ENCODE assay signal across 8 cellular contexts in the genomic region with DNA sequence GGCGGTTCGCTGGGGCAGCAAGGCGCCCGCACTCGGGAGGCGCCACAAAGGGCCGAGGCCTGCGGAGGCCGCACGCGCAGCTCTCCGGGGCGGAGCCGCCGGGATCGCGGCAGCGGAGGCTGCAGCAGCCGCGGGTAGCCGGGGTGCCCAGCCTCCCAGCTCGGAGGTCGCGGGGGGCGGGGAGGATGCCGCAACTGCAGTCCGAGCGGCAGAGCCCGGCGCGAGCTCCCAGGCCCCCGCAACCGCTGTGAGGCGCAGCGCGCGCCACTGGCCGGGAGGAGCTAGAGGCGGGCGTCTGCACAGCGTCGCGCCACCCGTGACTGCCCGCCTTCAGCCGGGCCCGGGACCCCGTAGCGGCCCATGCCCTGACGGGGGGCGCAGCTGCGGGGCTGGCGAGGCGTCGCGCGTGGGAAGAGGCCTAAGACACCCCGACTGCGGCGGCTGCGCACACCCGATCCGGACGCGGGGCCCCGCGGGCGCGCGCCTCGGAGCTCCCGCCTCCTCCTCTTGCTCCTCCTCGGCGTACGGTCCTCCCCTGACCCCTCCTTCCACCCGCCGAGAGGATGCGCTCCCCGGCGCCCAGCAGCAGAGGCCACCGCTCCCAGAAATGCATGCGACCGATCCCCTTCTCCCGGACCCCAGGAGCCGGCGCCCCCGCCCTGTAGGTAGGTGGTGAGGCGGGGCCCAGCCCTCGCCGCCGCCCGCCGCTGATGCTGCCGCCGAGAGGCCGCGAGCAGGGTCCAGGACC.
DNase-seq lines count a peak whose midpoint lies in the region; ATAC-seq and TF ChIP-seq lines count a peak whose summit lies in the region.

Gene NCOA7 (plus strand): TSS at position 558 of the 748 bp plus-strand sequence. CDS start 24,395 bp downstream, outside the sequence.

- H3K27me3 ChIP-seq in WERI-Rb-1 (ENCODE audit: insufficient read depth, low read depth, severe bottlenecking): peaks cover 5% of the 10 kb centered on the region

- no peaks in the 10 kb centered on the region for H3K36me3 ChIP-seq in WERI-Rb-1

- H3K4me3 ChIP-seq in WERI-Rb-1 (ENCODE audit: low read depth, low read length): peak within 1 kb of the TSS; percentile 87
- H3K4me3 ChIP-seq in cardiac fibroblast (replicated peaks in 1 of 2; ENCODE audit: low read depth in 2 of 2, low read length in 2 of 2): peak within 1 kb of the TSS; percentile 82 to 96

- peak; percentile 77 for ATAC-seq in HG02870 (IDR thresholded peaks at IDR 0.05; ENCODE audit: unreplicated experiment)

- no peaks in the 10 kb centered on the region for H3K9me3 ChIP-seq in WERI-Rb-1 (ENCODE audit: severe bottlenecking)

- peak within 1 kb of the TSS; percentile 63 for H3K27ac ChIP-seq in WERI-Rb-1

- TF ChIP-seq CTCF in WERI-Rb-1 (IDR thresholded peaks at IDR 0.05; ENCODE audit: low read depth, low read length) (no peak), cardiac fibroblast (IDR thresholded peaks at IDR 0.05; ENCODE audit: low read depth, low read length) (no peak)

- DNase-seq in NCI-H2107 treated with DMSO at 0.1 percent for 48 hours (lab: John Stamatoyannopoulos, UW; ENCODE audit: unreplicated experiment) (peak; percentile 41), NCI-H2107 (lab: John Stamatoyannopoulos, UW) (no peak), NCI-H1930 (lab: John Stamatoyannopoulos, UW) (peak; percentile 59 to 80), WERI-Rb-1 (peak; percentile 76), cardiac fibroblast (ENCODE audit: low read depth in 2 of 2) (peak; percentile 62 to 83), inferior parietal cortex (ENCODE audit: extremely low spot score) (peak; percentile 76)
- peak; percentile 61 to 73 for DNase-seq in stimulated activated CD4-positive, alpha-beta T cell treated with anti-CD3 and anti-CD28 coated beads, Interleukin-12 subunit alpha, Interleukin-12 subunit beta, amount 100 ng/mL, for 24 hours (ENCODE audit: low read depth in 2 of 2)
